In the genomic region with DNA sequence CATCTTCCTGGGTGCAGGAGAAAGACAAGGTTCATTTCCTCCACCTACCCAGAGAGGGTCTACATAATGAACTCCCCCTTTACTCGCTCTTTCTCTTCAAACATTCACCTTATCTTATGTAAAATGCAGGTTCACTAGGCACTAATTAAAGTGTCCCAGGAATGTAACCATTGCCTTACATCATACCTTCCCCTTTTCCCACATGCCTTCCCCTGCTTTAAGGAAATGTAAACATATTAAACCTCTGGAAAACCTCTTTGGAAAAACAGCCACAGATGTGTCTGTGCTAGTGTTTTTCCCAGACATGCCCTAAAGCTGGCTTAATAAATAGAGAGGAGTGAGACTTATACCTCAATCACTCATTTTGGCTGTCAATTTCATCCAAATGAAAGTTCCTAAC, we compare ENCODE assay signal across 19 cellular contexts. TPM values are rescaled to one million over a fixed set of nuclear protein-coding genes. Genes with fewer than 3 reads are reported as not detected.
DNase-seq lines count a peak whose midpoint lies in the region; ATAC-seq and TF ChIP-seq lines count a peak whose summit lies in the region.
"Had no signal": no experiment of that assay in that cellular context is flagged by ENCODE, and none has a peak within 500 bp of the region (broad histone marks: within the 10 kb centered on the region; RNA-seq: fewer than 3 reads in every experiment).

No MANE protein-coding gene starts in this region.

- H3K4me1 ChIP-seq in Caco-2 (peaks cover 44% of the 10 kb centered on the region), Panc1 (ENCODE audit: control insufficient read depth, insufficient read depth, low read length) (peaks cover 20% of the 10 kb centered on the region), hepatocyte (ENCODE audit: insufficient read depth) (peaks cover 32% of the 10 kb centered on the region), trophoblast cell (ENCODE audit: control insufficient read depth in 1 of 2, insufficient read depth in 2 of 2, low read length in 2 of 2) (peaks cover 20 to 43% of the 10 kb centered on the region in 2 experiments), gastroesophageal sphincter (peaks cover 0 to 30% (median 0%) of the 10 kb centered on the region in 3 donors)

- no peak overlapping the region for H2BK120ac ChIP-seq in trophoblast cell (ENCODE audit: insufficient read depth, low read length, poor library complexity)

- no peak overlapping the region for H3K18ac ChIP-seq in trophoblast cell (ENCODE audit: low read length)

- no peak overlapping the region for H3K23ac ChIP-seq in trophoblast cell (ENCODE audit: low read length)

- no peaks in the 10 kb centered on the region for H3K27me3 ChIP-seq in Caco-2 (replicated peaks; ENCODE audit: control insufficient read depth, insufficient read depth, low read length)
- no peaks in the 10 kb centered on the region for H3K27me3 ChIP-seq in Panc1 (ENCODE audit: control insufficient read depth, insufficient read depth, low read length)
- H3K27me3 ChIP-seq in hepatocyte = no peaks in the 10 kb centered on the region
- no peaks in the 10 kb centered on the region for H3K27me3 ChIP-seq in trophoblast cell (ENCODE audit: insufficient read depth, low read length)
- H3K27me3 ChIP-seq in gastroesophageal sphincter = no peaks in the 10 kb centered on the region
- H3K27me3 ChIP-seq: Peyer's patch had no signal

- no peak overlapping the region for H3K4me2 ChIP-seq in hepatocyte
- H3K4me2 ChIP-seq in trophoblast cell (ENCODE audit: low read length) = peak overlapping the region; percentile 46

- peaks cover 31% of the 10 kb centered on the region for H3K79me1 ChIP-seq in trophoblast cell (ENCODE audit: low read length)

- H2BK5ac ChIP-seq in trophoblast cell (ENCODE audit: low read depth, low read length, poor library complexity) = no peak overlapping the region

- peak overlapping the region; percentile 3 for H3K27ac Mint-ChIP-seq in Caco-2 (ENCODE audit: unreplicated experiment)
- H3K27ac Mint-ChIP-seq: CD4-positive, alpha-beta T cell had no signal

- no peak overlapping the region for H4K91ac ChIP-seq in trophoblast cell (ENCODE audit: low read depth, low read length)

- DNase-seq in Caco-2 (no peak), Panc1 (ENCODE audit: low read depth, low spot score) (no peak), hepatocyte (ENCODE audit: low spot score) (no peak), trophoblast cell (no peak), GM10248 (ENCODE audit: extremely low spot score) (no peak), middle frontal gyrus (ENCODE audit: extremely low spot score, low spot score) (no peak)
- DNase-seq in activated CD8-positive, alpha-beta memory T cell treated with anti-CD3 and anti-CD28 coated beads, Interleukin-2, amount 50 U/mL, for 4 hours = no peak
- DNase-seq: AML-193; CD4-positive, alpha-beta T cell; DMS79 treated with DMSO at 0.1 percent for 48 hours; GF-D8; KBM-7; NCI-H1048; NCI-H2107; NCI-H345; Peyer's patch; Right ventricle myocardium superior had no signal

- no peak overlapping the region for H3K4me3 Mint-ChIP-seq in Caco-2 (ENCODE audit: unreplicated experiment)
- H3K4me3 Mint-ChIP-seq: CD4-positive, alpha-beta T cell had no signal

- TF ChIP-seq CTCF in Caco-2 (IDR thresholded peaks at IDR 0.05; ENCODE audit: insufficient read depth in 1 of 2, low read depth in 1 of 2, low read length in 1 of 2, severe bottlenecking in 1 of 2, unreplicated experiment in 1 of 2) = no peak
- no peak for TF ChIP-seq CTCF in Panc1 (IDR thresholded peaks at IDR 0.05)
- TF ChIP-seq CTCF in hepatocyte (IDR thresholded peaks at IDR 0.05; ENCODE audit: poor library complexity) = no peak
- TF ChIP-seq CTCF in GM10248 (IDR thresholded peaks at IDR 0.05; ENCODE audit: control extremely low read depth, extremely low read depth, low read depth, missing control alignments) = no peak
- TF ChIP-seq CTCF in gastroesophageal sphincter (IDR thresholded peaks at IDR 0.05) = no peak

- intact Hi-C loops in Caco-2 (cut with micrococcal nuclease; ENCODE audit: unreplicated experiment) = loop anchor here (5.0 kb wide), 2 partner anchors 58 to 143 kb away; no protein-coding TSS in a partner anchor
- intact Hi-C loops in Panc1 (cut with micrococcal nuclease; ENCODE audit: unreplicated experiment) = no loop called here

- no peak overlapping the region for H3K14ac ChIP-seq in trophoblast cell (ENCODE audit: low read length)

- in situ Hi-C loops in Panc1 (cut with HindIII; ENCODE audit: low pct_unique_long_range_greater_than_20kb, low sequenced_read_pairs) = no loop called here

- H3K4ac ChIP-seq in trophoblast cell (ENCODE audit: low read depth, low read length) = no peak overlapping the region

- H2AFZ ChIP-seq in hepatocyte = no peak overlapping the region
- no peak overlapping the region for H2AFZ ChIP-seq in trophoblast cell (ENCODE audit: insufficient read depth, low read length, poor library complexity)

- peaks cover 42% of the 10 kb centered on the region for H3K4me1 Mint-ChIP-seq in Caco-2 (ENCODE audit: low read depth, unreplicated experiment)

- H2AK5ac ChIP-seq in trophoblast cell (ENCODE audit: low read length) = no peak overlapping the region

- POLR2A ChIA-PET in Caco-2 (lab: Charles Lee) = no interaction called here
- POLR2A ChIA-PET in Panc1 (lab: Charles Lee) = no interaction called here
- POLR2A ChIA-PET in GM10248 (lab: Yijun Ruan, JAX) = no interaction called here

- peaks cover 5% of the 10 kb centered on the region; the same call in 1 of the 2 replicates for H3K9me3 ChIP-seq in Caco-2
- H3K9me3 ChIP-seq in Panc1 (ENCODE audit: control insufficient read depth, insufficient read depth, low read depth, low read length) = no peaks in the 10 kb centered on the region
- no peaks in the 10 kb centered on the region for H3K9me3 ChIP-seq in hepatocyte (ENCODE audit: low read depth)
- no peaks in the 10 kb centered on the region for H3K9me3 ChIP-seq in trophoblast cell (ENCODE audit: insufficient read depth, low read depth, low read length)
- H3K9me3 ChIP-seq in gastroesophageal sphincter = no peaks in the 10 kb centered on the region
- H3K9me3 ChIP-seq: Peyer's patch had no signal

- ATAC-seq in Panc1 (no peak), gastroesophageal sphincter (no peak)
- ATAC-seq: HCT116 had no signal

- TF ChIP-seq POLR2A in gastroesophageal sphincter (IDR thresholded peaks at IDR 0.05) = no peak

- H3K36me3 Mint-ChIP-seq in Caco-2 (ENCODE audit: insufficient read depth, unreplicated experiment) = no peaks in the 10 kb centered on the region

- no peak overlapping the region for H3K9ac ChIP-seq in trophoblast cell (ENCODE audit: low read length)

- 50% methylated on average over 1 of the region's 1 CpG for WGBS in hepatocyte (ENCODE audit: low lambda C conversion rate, missing lambda C conversion rate)
- no CpG with 5 or more reads among the region's 1 CpG for WGBS in trophoblast cell (ENCODE audit: extremely low coverage, insufficient coverage, insufficient read length)
- WGBS in gastroesophageal sphincter (ENCODE audit: low coverage in 1 of 2), 2 donors = 79 to 100% methylated on average over 1 of the region's 1 CpG

- H3K27ac ChIP-seq in Panc1 (ENCODE audit: low read length) (peak overlapping the region; percentile 7; the same call in 1 of the 2 replicates), hepatocyte (peak overlapping the region; percentile 5), trophoblast cell (ENCODE audit: low read depth, low read length) (peak overlapping the region; percentile 97), gastroesophageal sphincter (no peak overlapping the region)

- no peak for TF ChIP-seq EP300 in gastroesophageal sphincter (IDR thresholded peaks at IDR 0.05)

- no peak overlapping the region for H4K12ac ChIP-seq in trophoblast cell (ENCODE audit: low read depth, low read length)

- no peaks in the 10 kb centered on the region for H3K9me3 Mint-ChIP-seq in Caco-2 (ENCODE audit: unreplicated experiment)
- H3K9me3 Mint-ChIP-seq: CD4-positive, alpha-beta T cell had no signal

- CTCF ChIA-PET in Caco-2 (lab: Charles Lee) = no interaction called here
- CTCF ChIA-PET in Panc1 (lab: Charles Lee) = interaction anchor here (0.7 kb wide), 1 partner anchor 16 kb away, joined by 4 read pairs; the partner anchor contains the start of gene TBC1D9
- CTCF ChIA-PET in GM10248 (lab: Yijun Ruan, JAX) = interaction anchor here (0.8 to 1.4 kb wide), 4 partner anchors 9 to 95 kb away, joined by 3 to 5 read pairs (median 3); partner anchors contain the start of gene TBC1D9

- BruUV-seq in Caco-2 (replicated peaks; lab: Mats Ljungman, UMichigan) (no TSS peak), Panc1 (replicated peaks; lab: Mats Ljungman, UMichigan) (no TSS peak)

- H3K27me3 Mint-ChIP-seq in Caco-2 (ENCODE audit: insufficient read depth, unreplicated experiment) = no peaks in the 10 kb centered on the region

- H3K4me3 ChIP-seq in Caco-2 (ENCODE audit: low read depth, low read length) = no peak overlapping the region
- H3K4me3 ChIP-seq in Panc1 (ENCODE audit: low read depth in 2 of 2, low read length in 2 of 2) = no peak overlapping the region
- no peak overlapping the region for H3K4me3 ChIP-seq in hepatocyte
- H3K4me3 ChIP-seq in trophoblast cell (ENCODE audit: low read depth, low read length) = no peak overlapping the region
- H3K4me3 ChIP-seq in gastroesophageal sphincter = no peak overlapping the region
- H3K4me3 ChIP-seq: Peyer's patch had no signal

- no peak overlapping the region for H4K8ac ChIP-seq in trophoblast cell (ENCODE audit: low read depth, low read length)

- no peak overlapping the region for H2BK12ac ChIP-seq in trophoblast cell (ENCODE audit: low read length)

- H3K79me2 ChIP-seq in hepatocyte (peaks cover 78% of the 10 kb centered on the region), trophoblast cell (ENCODE audit: control insufficient read depth, insufficient read depth, low read length, poor library complexity) (peaks cover 7% of the 10 kb centered on the region)

- no peaks in the 10 kb centered on the region for H3K9me2 ChIP-seq in hepatocyte (replicated peaks; ENCODE audit: insufficient read depth)

- H3K36me3 ChIP-seq in Caco-2 (ENCODE audit: control insufficient read depth, insufficient read depth, low read length) (no peaks in the 10 kb centered on the region), Panc1 (ENCODE audit: control insufficient read depth, insufficient read depth, low read length) (no peaks in the 10 kb centered on the region), hepatocyte (replicated peaks; ENCODE audit: insufficient read depth, low read depth) (no peaks in the 10 kb centered on the region), trophoblast cell (ENCODE audit: control insufficient read depth in 1 of 2, insufficient read depth in 2 of 2, low read length in 2 of 2) (no peaks in the 10 kb centered on the region), gastroesophageal sphincter (no peaks in the 10 kb centered on the region)
- H3K36me3 ChIP-seq: Peyer's patch had no signal

- no peaks in the 10 kb centered on the region for H4K20me1 ChIP-seq in hepatocyte (ENCODE audit: insufficient read depth, poor library complexity, severe bottlenecking)

RNA-seq across cellular contexts. Expression of gene TBC1D9, which starts 15.8 kb away (rescaled TPM):
- total RNA-seq in Caco-2 (2022) (12.5 and 13.6 TPM in 2 replicates), Panc1 (2021; ENCODE audit: unreplicated experiment) (21.7 TPM), hepatocyte (32.8 and 35.6 TPM in 2 replicates), gastroesophageal sphincter (10 to 100 TPM; 10.9 to 23.8 (median 16.6) TPM)
- polyA plus RNA-seq in Panc1 (2012; ENCODE audit: insufficient read length) = 15.5 TPM
- polyA plus RNA-seq in hepatocyte = 10.0 and 10.5 TPM in 2 replicates
- polyA plus RNA-seq in trophoblast cell (2013) = 21.6 and 23.5 TPM in 2 replicates

Comparison
In these comparisons a context has a peak if more than half of its experiments do, and no peak if none do; other contexts are left out.
1. H3K27ac ChIP-seq: peak in Panc1 (single experiment), hepatocyte (single experiment) and trophoblast cell (single experiment); none in gastroesophageal sphincter (0 of 4).